ENCODE assay signal across 24 cellular contexts in the genomic region with DNA sequence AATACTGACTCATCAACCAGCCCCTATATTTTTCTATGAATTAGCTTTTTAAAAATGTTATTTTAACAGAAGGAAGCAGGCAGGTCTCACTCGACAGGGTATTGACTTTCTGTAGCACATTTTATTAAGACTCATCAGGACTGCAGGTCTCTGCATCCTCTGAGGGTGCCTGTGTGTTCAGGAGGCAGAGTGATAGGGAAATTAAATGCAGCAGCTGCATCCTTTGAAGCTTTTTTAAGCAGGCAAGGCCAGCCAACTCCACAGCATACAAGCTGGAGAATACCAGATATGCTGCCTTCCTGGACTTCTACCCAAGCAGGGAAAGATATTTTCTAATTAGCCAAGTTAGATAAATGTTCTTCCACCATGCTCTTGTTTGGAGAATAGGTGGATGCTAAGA.
"Had no signal": no experiment of that assay in that cellular context is flagged by ENCODE, and none has a peak within 500 bp of the region (broad histone marks: within the 10 kb centered on the region; RNA-seq: fewer than 3 reads in every experiment).

No MANE protein-coding gene starts in this region.

- DNase-seq: activated B cell treated with CpG ODN at 0.5 μM for 24 hours; activated CD4-positive, alpha-beta memory T cell treated with anti-CD3 and anti-CD28 coated beads for 36 hours; activated CD4-positive, alpha-beta T cell treated with anti-CD3 and anti-CD28 coated beads for 1 hour; activated CD4-positive, alpha-beta T cell treated with anti-CD3 and anti-CD28 coated beads, Interleukin-2, amount 10 ng/mL, durations not matched to agents 7 days and 5 days; activated CD8-positive, alpha-beta memory T cell treated with anti-CD3 and anti-CD28 coated beads for 24 hours; activated effector memory CD4-positive, alpha-beta T cell treated with anti-CD3 and anti-CD28 coated beads, Interleukin-2, amount 50 U/mL, for 16 hours; activated naive CD4-positive, alpha-beta T cell treated with Interleukin-2 at 50 U/mL for 16 hours; activated T-cell treated with anti-CD3 and anti-CD28 coated beads, Interleukin-2, amount 50 U/mL, for 4 hours; amygdala; brain microvascular endothelial cell; NCI-H1092; NCI-H1417; NCI-H1694 treated with DMSO at 0.1 percent for 48 hours; NCI-H2029 treated with DMSO at 0.1 percent for 48 hours; NCI-H2171; NCI-H446; NCI-H524; NCI-H774; SIG-M5; T-helper 2 cell; T1000 had no signal

- H3K27ac ChIP-seq: brain microvascular endothelial cell, cardiac muscle cell, KMS-11 had no signal

- H3K9me3 Mint-ChIP-seq: activated B cell treated with CpG ODN at 0.5 μM for 24 hours; activated CD4-positive, alpha-beta memory T cell treated with anti-CD3 and anti-CD28 coated beads for 36 hours had no signal

- H3K4me1 Mint-ChIP-seq: activated B cell treated with CpG ODN at 0.5 μM for 24 hours; activated CD4-positive, alpha-beta T cell treated with anti-CD3 and anti-CD28 coated beads, Interleukin-2, amount 10 ng/mL, durations not matched to agents 7 days and 5 days had no signal

- H3K36me3 Mint-ChIP-seq: activated CD4-positive, alpha-beta memory T cell treated with anti-CD3 and anti-CD28 coated beads for 36 hours; activated naive CD8-positive, alpha-beta T cell had no signal

- H3K27me3 Mint-ChIP-seq: activated CD4-positive, alpha-beta T cell treated with anti-CD3 and anti-CD28 coated beads, Interleukin-2, amount 10 ng/mL, durations not matched to agents 7 days and 5 days had no signal

- ATAC-seq: activated T-cell treated with anti-CD3 and anti-CD28 coated beads, Interleukin-2, amount 50 U/mL, for 4 hours had no signal

- H3K27me3 ChIP-seq: brain microvascular endothelial cell, cardiac muscle cell had no signal

- H3K27ac Mint-ChIP-seq: activated B cell treated with CpG ODN at 0.5 μM for 24 hours; activated CD4-positive, alpha-beta memory T cell treated with anti-CD3 and anti-CD28 coated beads for 36 hours; activated CD4-positive, alpha-beta T cell treated with anti-CD3 and anti-CD28 coated beads, Interleukin-2, amount 10 ng/mL, durations not matched to agents 7 days and 5 days; activated naive CD8-positive, alpha-beta T cell had no signal

- H3K36me3 ChIP-seq: brain microvascular endothelial cell, cardiac muscle cell had no signal

- H3K4me3 Mint-ChIP-seq: activated B cell treated with CpG ODN at 0.5 μM for 24 hours; activated CD4-positive, alpha-beta memory T cell treated with anti-CD3 and anti-CD28 coated beads for 36 hours; activated CD4-positive, alpha-beta T cell treated with anti-CD3 and anti-CD28 coated beads, Interleukin-2, amount 10 ng/mL, durations not matched to agents 7 days and 5 days; activated naive CD8-positive, alpha-beta T cell; activated T-cell treated with anti-CD3 and anti-CD28 coated beads, Interleukin-2, amount 50 U/mL, for 4 hours had no signal

- H3K4me3 ChIP-seq: cardiac muscle cell had no signal

- H3K9ac ChIP-seq: KMS-11 had no signal
